In genomic region chr2:102053096-102053495, GRCh38 we compare ENCODE assay signal across 1 cellular context.
TF ChIP-seq lines count a peak whose summit lies in the region.

No MANE protein-coding gene starts in this region.

TF ChIP-seq in SK-N-SH, 30 proteins besides CTCF, POLR2A, EP300 and RAD21 (continued from another document):
- TF ChIP-seq, protein P1, sequence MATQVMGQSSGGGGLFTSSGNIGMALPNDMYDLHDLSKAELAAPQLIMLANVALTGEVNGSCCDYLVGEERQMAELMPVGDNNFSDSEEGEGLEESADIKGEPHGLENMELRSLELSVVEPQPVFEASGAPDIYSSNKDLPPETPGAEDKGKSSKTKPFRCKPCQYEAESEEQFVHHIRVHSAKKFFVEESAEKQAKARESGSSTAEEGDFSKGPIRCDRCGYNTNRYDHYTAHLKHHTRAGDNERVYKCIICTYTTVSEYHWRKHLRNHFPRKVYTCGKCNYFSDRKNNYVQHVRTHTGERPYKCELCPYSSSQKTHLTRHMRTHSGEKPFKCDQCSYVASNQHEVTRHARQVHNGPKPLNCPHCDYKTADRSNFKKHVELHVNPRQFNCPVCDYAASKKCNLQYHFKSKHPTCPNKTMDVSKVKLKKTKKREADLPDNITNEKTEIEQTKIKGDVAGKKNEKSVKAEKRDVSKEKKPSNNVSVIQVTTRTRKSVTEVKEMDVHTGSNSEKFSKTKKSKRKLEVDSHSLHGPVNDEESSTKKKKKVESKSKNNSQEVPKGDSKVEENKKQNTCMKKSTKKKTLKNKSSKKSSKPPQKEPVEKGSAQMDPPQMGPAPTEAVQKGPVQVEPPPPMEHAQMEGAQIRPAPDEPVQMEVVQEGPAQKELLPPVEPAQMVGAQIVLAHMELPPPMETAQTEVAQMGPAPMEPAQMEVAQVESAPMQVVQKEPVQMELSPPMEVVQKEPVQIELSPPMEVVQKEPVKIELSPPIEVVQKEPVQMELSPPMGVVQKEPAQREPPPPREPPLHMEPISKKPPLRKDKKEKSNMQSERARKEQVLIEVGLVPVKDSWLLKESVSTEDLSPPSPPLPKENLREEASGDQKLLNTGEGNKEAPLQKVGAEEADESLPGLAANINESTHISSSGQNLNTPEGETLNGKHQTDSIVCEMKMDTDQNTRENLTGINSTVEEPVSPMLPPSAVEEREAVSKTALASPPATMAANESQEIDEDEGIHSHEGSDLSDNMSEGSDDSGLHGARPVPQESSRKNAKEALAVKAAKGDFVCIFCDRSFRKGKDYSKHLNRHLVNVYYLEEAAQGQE (IDR thresholded peaks at IDR 0.05; ENCODE audit: low read depth, low read length) = no peak
- TF ChIP-seq CHD2 (IDR thresholded peaks at IDR 0.05; ENCODE audit: low read length, partially characterized antibody) (no peak), FOXJ3 (CRISPR knock-in tag; IDR thresholded peaks at IDR 0.05) (no peak), MEF2A (IDR thresholded peaks at IDR 0.05; ENCODE audit: borderline replicate concordance, low read depth) (no peak), TEAD4 (IDR thresholded peaks at IDR 0.05; ENCODE audit: borderline replicate concordance, insufficient read depth) (no peak), IRF3 (IDR thresholded peaks at IDR 0.05; ENCODE audit: low read depth, low read length) (no peak), ELF1 (IDR thresholded peaks at IDR 0.05) (no peak), RFX5 (IDR thresholded peaks at IDR 0.05; ENCODE audit: low read length) (no peak)
- TF ChIP-seq, protein P2, sequence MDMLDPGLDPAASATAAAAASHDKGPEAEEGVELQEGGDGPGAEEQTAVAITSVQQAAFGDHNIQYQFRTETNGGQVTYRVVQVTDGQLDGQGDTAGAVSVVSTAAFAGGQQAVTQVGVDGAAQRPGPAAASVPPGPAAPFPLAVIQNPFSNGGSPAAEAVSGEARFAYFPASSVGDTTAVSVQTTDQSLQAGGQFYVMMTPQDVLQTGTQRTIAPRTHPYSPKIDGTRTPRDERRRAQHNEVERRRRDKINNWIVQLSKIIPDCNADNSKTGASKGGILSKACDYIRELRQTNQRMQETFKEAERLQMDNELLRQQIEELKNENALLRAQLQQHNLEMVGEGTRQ (IDR thresholded peaks at IDR 0.05; ENCODE audit: borderline replicate concordance, low read depth, low read length) = no peak
- TF ChIP-seq, protein P3, sequence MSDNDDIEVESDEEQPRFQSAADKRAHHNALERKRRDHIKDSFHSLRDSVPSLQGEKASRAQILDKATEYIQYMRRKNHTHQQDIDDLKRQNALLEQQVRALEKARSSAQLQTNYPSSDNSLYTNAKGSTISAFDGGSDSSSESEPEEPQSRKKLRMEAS (IDR thresholded peaks at IDR 0.05; ENCODE audit: low read depth) = no peak
